8 cellular contexts compared by ENCODE assay signal in genomic region chr1:36223996-36224536, GRCh38. TPM values are rescaled to one million over a fixed set of nuclear protein-coding genes. Genes with fewer than 3 reads are reported as not detected.
DNase-seq lines count a peak whose midpoint lies in the region; FAIRE-seq and TF ChIP-seq lines count a peak whose summit lies in the region.

Gene THRAP3 (plus strand): TSS chr1:36224443. CDS start chr1:36282564, 58,121 bp downstream.

- no peaks in the 10 kb centered on the region for H3K27me3 ChIP-seq in neutrophil

- no peaks in the 10 kb centered on the region for H3K9me3 Mint-ChIP-seq in HFFc6
- no peaks in the 10 kb centered on the region for H3K9me3 Mint-ChIP-seq in activated naive CD4-positive, alpha-beta T cell treated with anti-CD3 and anti-CD28 coated beads, Interleukin-2, amount 10 ng/mL, durations not matched to agents 7 days and 5 days

- peaks cover 32 to 36% of the 10 kb centered on the region in 2 experiments for H3K4me1 ChIP-seq in neutrophil (ENCODE audit: control insufficient read depth in 1 of 2, insufficient read depth in 1 of 2, low read depth in 1 of 2, low read length in 1 of 2)

- peak; percentile 95 for DNase-seq in GM04503 (ENCODE audit: low read depth)
- DNase-seq in HFFc6, result peak; percentile 99
- peak; percentile 100 for DNase-seq in NB4 (ENCODE audit: low read depth)
- DNase-seq in SK-N-MC (ENCODE audit: low read depth, low spot score), result peak; percentile 95
- peak; percentile 100 for DNase-seq in activated naive CD4-positive, alpha-beta T cell treated with anti-CD3 and anti-CD28 coated beads, Interleukin-2, amount 10 ng/mL, durations not matched to agents 7 days and 5 days
- DNase-seq in frontal cortex (ENCODE audit: low spot score in 2 of 2), result peak; percentile 91 to 95
- DNase-seq in substantia nigra (lab: John Stamatoyannopoulos, UW), result peak; percentile 95 to 100 (median 99)

- H3K4me3 Mint-ChIP-seq in HFFc6, result peak within 1 kb of the TSS; percentile 99
- H3K4me3 Mint-ChIP-seq in activated naive CD4-positive, alpha-beta T cell treated with anti-CD3 and anti-CD28 coated beads, Interleukin-2, amount 10 ng/mL, durations not matched to agents 7 days and 5 days, result peak within 1 kb of the TSS; percentile 97

- peaks cover 32% of the 10 kb centered on the region for H3K4me1 Mint-ChIP-seq in HFFc6 (ENCODE audit: low read depth)
- H3K4me1 Mint-ChIP-seq in activated naive CD4-positive, alpha-beta T cell treated with anti-CD3 and anti-CD28 coated beads, Interleukin-2, amount 10 ng/mL, durations not matched to agents 7 days and 5 days, result peaks cover 39% of the 10 kb centered on the region

- H3K27ac Mint-ChIP-seq in HFFc6, result peak within 1 kb of the TSS; percentile 100
- peak within 1 kb of the TSS; percentile 100 for H3K27ac Mint-ChIP-seq in activated naive CD4-positive, alpha-beta T cell treated with anti-CD3 and anti-CD28 coated beads, Interleukin-2, amount 10 ng/mL, durations not matched to agents 7 days and 5 days

- H3K9me3 ChIP-seq in SK-N-MC (ENCODE audit: low read depth, low read length), result no peaks in the 10 kb centered on the region
- H3K9me3 ChIP-seq in neutrophil, result no peaks in the 10 kb centered on the region

- peak within 1 kb of the TSS; percentile 94 for H3K9ac ChIP-seq in SK-N-MC (ENCODE audit: insufficient read length)

- peaks cover 28% of the 10 kb centered on the region for H3K36me3 Mint-ChIP-seq in HFFc6 (ENCODE audit: low read depth)
- peaks cover 22% of the 10 kb centered on the region for H3K36me3 Mint-ChIP-seq in activated naive CD4-positive, alpha-beta T cell treated with anti-CD3 and anti-CD28 coated beads, Interleukin-2, amount 10 ng/mL, durations not matched to agents 7 days and 5 days

- peak; percentile 67 for TF ChIP-seq POLR2A in NB4 (IDR thresholded peaks at IDR 0.05; ENCODE audit: extremely low read depth, insufficient read length)

- H3K4me3 ChIP-seq in NB4 (ENCODE audit: low read depth, low read length) (peak within 1 kb of the TSS; percentile 100), SK-N-MC (peak within 1 kb of the TSS; percentile 99), neutrophil (ENCODE audit: low read depth in 1 of 2, low read length in 1 of 2) (peak within 1 kb of the TSS; percentile 88 to 90)

- H3K27ac ChIP-seq in SK-N-MC, result peak within 1 kb of the TSS; percentile 96
- peak within 1 kb of the TSS; percentile 98 for H3K27ac ChIP-seq in neutrophil
- H3K27ac ChIP-seq in substantia nigra (ENCODE audit: low read depth, low read length, poor library complexity, severe bottlenecking), result peak within 1 kb of the TSS; percentile 97

- CTCF ChIA-PET in activated naive CD4-positive, alpha-beta T cell treated with anti-CD3 and anti-CD28 coated beads, Interleukin-2, amount 10 ng/mL, durations not matched to agents 7 days and 5 days (lab: Charles Lee), result interaction anchor here (0.8 to 1.8 kb wide), 4 partner anchors 36 to 75 kb away, joined by 3 to 6 read pairs (median 4); partner anchors contain the start of gene TRAPPC3

- peaks cover 4% of the 10 kb centered on the region for H3K27me3 Mint-ChIP-seq in HFFc6 (ENCODE audit: insufficient read depth)
- H3K27me3 Mint-ChIP-seq in activated naive CD4-positive, alpha-beta T cell treated with anti-CD3 and anti-CD28 coated beads, Interleukin-2, amount 10 ng/mL, durations not matched to agents 7 days and 5 days, result peaks cover 3% of the 10 kb centered on the region

- FAIRE-seq in frontal cortex (lab: Jason Lieb, UNC), result peak; percentile 94

- no peak for TF ChIP-seq CTCF in HFFc6 (IDR thresholded peaks at IDR 0.05)
- TF ChIP-seq CTCF in NB4 (IDR thresholded peaks at IDR 0.05; ENCODE audit: low read depth, low read length), result no peak
- peak; percentile 24 for TF ChIP-seq CTCF in neutrophil (IDR thresholded peaks at IDR 0.05)

- H3K36me3 ChIP-seq in SK-N-MC (ENCODE audit: insufficient read depth, low read length) (peaks cover 35% of the 10 kb centered on the region), neutrophil (peaks cover 26% of the 10 kb centered on the region)

RNA-seq across cellular contexts. Expression of gene THRAP3, which starts in this region (rescaled TPM):
- total RNA-seq in HFFc6 (2021; fragmentation: NEBNext Ultra II Directional; extraction: Animal tissue kit (Norgen Biotek cat#: 25700)), result 100 to 1,000 TPM; 116 to 126 (median 121) TPM
- 80.3 TPM for total RNA-seq in frontal cortex

Comparison
In these comparisons a context has a peak if more than half of its experiments do, and no peak if none do; other contexts are left out.
1. Peak in every context shown above with its lines: DNase-seq, H3K4me3 ChIP-seq and H3K27ac ChIP-seq.